ENCODE assay signal across 8 cellular contexts in the genomic region with DNA sequence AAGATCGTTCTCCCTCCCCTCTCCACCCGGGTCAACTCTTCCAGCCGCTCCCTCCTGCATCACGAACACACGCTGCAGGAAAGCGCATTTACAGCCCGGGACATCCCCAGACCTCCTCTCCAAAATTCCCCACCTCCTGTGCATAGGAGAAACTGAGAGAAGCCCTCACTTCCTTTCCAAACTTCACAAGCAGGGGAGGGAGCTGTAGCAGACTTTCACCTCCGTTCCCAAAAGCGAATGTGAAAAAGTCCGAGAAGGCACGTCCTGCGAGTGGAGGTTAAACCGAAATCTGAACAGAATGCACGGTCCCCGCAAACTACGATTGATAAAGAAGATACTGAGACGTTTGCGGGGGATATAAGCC. TPM values are rescaled to one million over a fixed set of nuclear protein-coding genes. Genes with fewer than 3 reads are reported as not detected.
DNase-seq lines count a peak whose midpoint lies in the region; ATAC-seq, FAIRE-seq and TF ChIP-seq lines count a peak whose summit lies in the region.

No MANE protein-coding gene starts in this region.

- no peaks in the 10 kb centered on the region for H3K9me1 ChIP-seq in endothelial cell of umbilical vein (replicated peaks; ENCODE audit: control insufficient read depth, extremely low read depth, insufficient read depth, low read length)

- CTCF ChIA-PET in endothelial cell of umbilical vein (lab: Charles Lee) = interaction anchor here (1.6 to 4.5 kb wide), 3 partner anchors 45 to 98 kb away, joined by 4 to 45 read pairs (median 6); no protein-coding TSS in a partner anchor

- H3K9ac ChIP-seq in endothelial cell of umbilical vein (replicated peaks; ENCODE audit: extremely low read depth, insufficient read depth, low read length) = peak overlapping the region; percentile 97
- no peak overlapping the region for H3K9ac ChIP-seq in muscle layer of colon (ENCODE audit: low read length)

- TF ChIP-seq CTCF in endothelial cell of umbilical vein (IDR thresholded peaks at IDR 0.05; ENCODE audit: extremely low read depth in 1 of 2, insufficient read depth in 1 of 2, low read depth in 1 of 2, low read length in 2 of 2) = no peak
- TF ChIP-seq CTCF in type B pancreatic cell (conservative IDR thresholded peaks at IDR 0.05) = no peak

- peaks cover 25% of the 10 kb centered on the region for H3K36me3 Mint-ChIP-seq in type B pancreatic cell

- peak overlapping the region; percentile 96 for H3K4me3 Mint-ChIP-seq in type B pancreatic cell

- no peaks in the 10 kb centered on the region for H3K9me3 Mint-ChIP-seq in type B pancreatic cell

- BruUV-seq in endothelial cell of umbilical vein (replicated peaks; lab: Mats Ljungman, UMichigan) = TSS peak; percentile 53

- POLR2A ChIA-PET in endothelial cell of umbilical vein (lab: Charles Lee) = no interaction called here

- ATAC-seq in GM18498 (IDR thresholded peaks at IDR 0.05; ENCODE audit: unreplicated experiment) = peak; percentile 27
- ATAC-seq in HG02885 (IDR thresholded peaks at IDR 0.05; ENCODE audit: poor library complexity, unreplicated experiment) = peak; percentile 19
- peak; percentile 62 for ATAC-seq in SK-N-SH treated with all-trans-retinoic acid at 6 μM for 48 hours
- no peak for ATAC-seq in HG03378 (IDR thresholded peaks at IDR 0.05; ENCODE audit: unreplicated experiment)

- H3K27ac Mint-ChIP-seq in type B pancreatic cell = peak overlapping the region; percentile 89

- peaks cover 44% of the 10 kb centered on the region for H3K79me2 ChIP-seq in endothelial cell of umbilical vein (ENCODE audit: control insufficient read depth, insufficient read depth, low read length)

- no peak for DNase-seq in endothelial cell of umbilical vein (ENCODE audit: low read depth, low spot score)
- DNase-seq in type B pancreatic cell (ENCODE audit: extremely low spot score, unreplicated experiment) = no peak
- DNase-seq in NCI-H2107 (lab: John Stamatoyannopoulos, UW) = no peak

- H3K9me3 ChIP-seq in endothelial cell of umbilical vein (replicated peaks; ENCODE audit: control insufficient read depth, insufficient read depth, low read length) (no peaks in the 10 kb centered on the region), muscle layer of colon (ENCODE audit: low read length) (no peaks in the 10 kb centered on the region)

- H3K4me1 Mint-ChIP-seq in type B pancreatic cell (ENCODE audit: unreplicated experiment) = peaks cover 11% of the 10 kb centered on the region

- H2AFZ ChIP-seq in endothelial cell of umbilical vein (ENCODE audit: low read depth, low read length) = peak overlapping the region; percentile 62

- no peaks in the 10 kb centered on the region for H3K36me3 ChIP-seq in endothelial cell of umbilical vein (ENCODE audit: control insufficient read depth in 2 of 2, extremely low read depth in 1 of 2, insufficient read depth in 2 of 2, low read length in 2 of 2)
- H3K36me3 ChIP-seq in muscle layer of colon (ENCODE audit: insufficient read depth, low read length) = no peaks in the 10 kb centered on the region

- dilution Hi-C loops in endothelial cell of umbilical vein (cut with MboI; ENCODE audit: extremely low pct_ligation_motif_present, low sequenced_read_pairs) = no loop called here

- no peaks in the 10 kb centered on the region for H4K20me1 ChIP-seq in endothelial cell of umbilical vein (replicated peaks; ENCODE audit: control insufficient read depth, extremely low read depth, insufficient read depth, low read length)

- H3K4me3 ChIP-seq in endothelial cell of umbilical vein (replicated peaks in 1 of 3; ENCODE audit: insufficient read depth in 1 of 3, low read depth in 1 of 3, low read length in 3 of 3) (peak overlapping the region; percentile 58 to 95 (median 78)), muscle layer of colon (ENCODE audit: low read depth in 1 of 2, low read length in 2 of 2) (peak overlapping the region; percentile 42 to 72)

- H3K27me3 ChIP-seq in endothelial cell of umbilical vein (ENCODE audit: control insufficient read depth in 2 of 2, insufficient read depth in 2 of 2, low read length in 2 of 2) = no peaks in the 10 kb centered on the region
- peaks cover 0 to 8% of the 10 kb centered on the region in 2 donors for H3K27me3 ChIP-seq in muscle layer of colon (ENCODE audit: control insufficient read depth in 1 of 2, insufficient read depth in 2 of 2, low read length in 2 of 2)

- intact Hi-C loops in endothelial cell of umbilical vein (cut with micrococcal nuclease) = no loop called here

- H3K4me2 ChIP-seq in endothelial cell of umbilical vein (ENCODE audit: insufficient read depth, low read length) = peak overlapping the region; percentile 99

- TF ChIP-seq POLR2A in endothelial cell of umbilical vein (IDR thresholded peaks at IDR 0.05; ENCODE audit: low read depth, low read length) = no peak

- peak overlapping the region; percentile 96 for H3K27ac ChIP-seq in endothelial cell of umbilical vein (ENCODE audit: insufficient read depth, low read depth, low read length)
- H3K27ac ChIP-seq in muscle layer of colon (ENCODE audit: low read depth, low read length) = peak overlapping the region; percentile 16

- H3K4me1 ChIP-seq in endothelial cell of umbilical vein (ENCODE audit: control insufficient read depth, extremely low read depth, insufficient read depth, low read length) (peaks cover 40% of the 10 kb centered on the region), muscle layer of colon (ENCODE audit: insufficient read depth, low read length) (no peaks in the 10 kb centered on the region)

- peaks cover 14% of the 10 kb centered on the region for H3K27me3 Mint-ChIP-seq in type B pancreatic cell

- no peak for FAIRE-seq in endothelial cell of umbilical vein (lab: Jason Lieb, UNC)

TF ChIP-seq in SK-N-SH treated with all-trans-retinoic acid at 6 μM for 48 hours, 23 proteins besides CTCF, POLR2A, EP300 and RAD21 (continues in another document):
- TF ChIP-seq SNAI2 (CRISPR knock-in tag; IDR thresholded peaks at IDR 0.05) = no peak
- no peak for TF ChIP-seq ZC3H10 (CRISPR knock-in tag; IDR thresholded peaks at IDR 0.05)
- no peak for TF ChIP-seq ZNF8 (CRISPR knock-in tag; IDR thresholded peaks at IDR 0.05)
- TF ChIP-seq ZFP3 (CRISPR knock-in tag; IDR thresholded peaks at IDR 0.05) = no peak
- TF ChIP-seq, protein P1, sequence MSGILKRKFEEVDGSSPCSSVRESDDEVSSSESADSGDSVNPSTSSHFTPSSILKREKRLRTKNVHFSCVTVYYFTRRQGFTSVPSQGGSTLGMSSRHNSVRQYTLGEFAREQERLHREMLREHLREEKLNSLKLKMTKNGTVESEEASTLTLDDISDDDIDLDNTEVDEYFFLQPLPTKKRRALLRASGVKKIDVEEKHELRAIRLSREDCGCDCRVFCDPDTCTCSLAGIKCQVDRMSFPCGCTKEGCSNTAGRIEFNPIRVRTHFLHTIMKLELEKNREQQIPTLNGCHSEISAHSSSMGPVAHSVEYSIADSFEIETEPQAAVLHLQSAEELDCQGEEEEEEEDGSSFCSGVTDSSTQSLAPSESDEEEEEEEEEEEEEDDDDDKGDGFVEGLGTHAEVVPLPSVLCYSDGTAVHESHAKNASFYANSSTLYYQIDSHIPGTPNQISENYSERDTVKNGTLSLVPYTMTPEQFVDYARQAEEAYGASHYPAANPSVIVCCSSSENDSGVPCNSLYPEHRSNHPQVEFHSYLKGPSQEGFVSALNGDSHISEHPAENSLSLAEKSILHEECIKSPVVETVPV (CRISPR knock-in tag; IDR thresholded peaks at IDR 0.05) = no peak
- TF ChIP-seq ARNTL (CRISPR knock-in tag; IDR thresholded peaks at IDR 0.05; ENCODE audit: borderline replicate concordance, low read depth) = no peak

TF ChIP-seq in endothelial cell of umbilical vein, 7 proteins besides CTCF, POLR2A, EP300 and RAD21:
- TF ChIP-seq POLR2AphosphoS5 (IDR thresholded peaks at IDR 0.05; ENCODE audit: insufficient read depth, low read depth, low read length) (no peak), EZH2 (IDR thresholded peaks at IDR 0.05; ENCODE audit: borderline replicate concordance, low read depth, low read length, severe bottlenecking) (no peak), GATA2 (IDR thresholded peaks at IDR 0.05; ENCODE audit: insufficient read depth, insufficient read length, low read depth, low read length) (no peak), JUN (IDR thresholded peaks at IDR 0.05; ENCODE audit: borderline replicate concordance, insufficient read depth, insufficient read length, low read depth) (no peak), MYC (IDR thresholded peaks at IDR 0.05; ENCODE audit: low read depth, low read length) (no peak), FOS (IDR thresholded peaks at IDR 0.05; ENCODE audit: borderline replicate concordance, insufficient read depth, low read length) (no peak)
- TF ChIP-seq, protein P2, sequence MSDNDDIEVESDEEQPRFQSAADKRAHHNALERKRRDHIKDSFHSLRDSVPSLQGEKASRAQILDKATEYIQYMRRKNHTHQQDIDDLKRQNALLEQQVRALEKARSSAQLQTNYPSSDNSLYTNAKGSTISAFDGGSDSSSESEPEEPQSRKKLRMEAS (IDR thresholded peaks at IDR 0.05; ENCODE audit: insufficient read depth, insufficient read length) = no peak

RNA-seq across cellular contexts. Expression of a gene that starts 0.5 kb away (rescaled TPM):
- total RNA-seq in endothelial cell of umbilical vein (267 and 296 TPM in 2 replicates), type B pancreatic cell (ENCODE audit: low replicate concordance) (153 and 573 TPM in 2 replicates)
- 13.5 and 21.6 TPM in 2 replicates for polyA plus RNA-seq in endothelial cell of umbilical vein
- 24.8 and 26.2 TPM in 2 replicates for polyA plus RNA-seq in endothelial cell of umbilical vein (2011; cell fraction: cytosol; rRNA removed)
- polyA plus RNA-seq in endothelial cell of umbilical vein (2011; cell fraction: nucleus; rRNA removed) = 32.4 and 41.5 TPM in 2 replicates
- polyA plus RNA-seq in endothelial cell of umbilical vein (2012) = 88.2 and 130 TPM in 2 replicates
- 112 and 113 TPM in 2 replicates for polyA minus RNA-seq in endothelial cell of umbilical vein
- not detected for polyA minus RNA-seq in endothelial cell of umbilical vein (2011; cell fraction: cytosol; rRNA and poly(A)+ RNA removed)
- polyA minus RNA-seq in endothelial cell of umbilical vein (2011; cell fraction: nucleus; rRNA and poly(A)+ RNA removed) = 87.1 and 122 TPM in 2 replicates
